In the genomic region with DNA sequence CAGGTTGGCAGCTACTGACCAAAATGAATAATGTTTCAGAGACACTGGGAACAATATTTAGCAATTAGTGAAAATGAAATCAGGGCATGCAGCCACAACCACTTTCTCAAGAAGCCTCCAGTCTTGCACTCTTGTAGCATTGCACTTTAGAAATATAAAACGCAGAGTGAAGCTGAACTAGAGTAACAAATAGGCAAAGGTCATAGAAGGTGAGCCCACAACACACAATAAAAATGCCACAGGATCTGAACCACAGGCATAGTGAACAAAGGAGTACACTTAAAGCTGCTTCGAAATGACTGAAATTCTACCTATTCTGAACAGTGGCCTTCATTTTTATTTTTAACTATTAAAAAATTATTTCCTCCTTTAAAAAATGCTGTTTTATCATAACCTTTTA, we compare ENCODE assay signal across 17 cellular contexts. TPM values are rescaled to one million over a fixed set of nuclear protein-coding genes. Genes with fewer than 3 reads are reported as not detected.
DNase-seq lines count a peak whose midpoint lies in the region; ATAC-seq and TF ChIP-seq lines count a peak whose summit lies in the region.
"Had no signal": no experiment of that assay in that cellular context is flagged by ENCODE, and none has a peak within 500 bp of the region (broad histone marks: within the 10 kb centered on the region; RNA-seq: fewer than 3 reads in every experiment).

No MANE protein-coding gene starts in this region.

- CTCF ChIA-PET in CD8-positive, alpha-beta T cell (lab: Charles Lee), result interaction anchor here (0.6 to 8.7 kb wide), 34 partner anchors 8 to 1008 kb away, joined by 3 to 105 read pairs (median 4); a partner anchor contains a TSS

- no peak for DNase-seq in CD8-positive, alpha-beta T cell
- DNase-seq in activated naive CD8-positive, alpha-beta T cell treated with anti-CD3 and anti-CD28 coated beads, Interleukin-2, amount 10 ng/mL, durations not matched to agents 7 days and 5 days, result no peak
- DNase-seq in trophoblast cell (no peak), tibial artery (no peak), GM10266 (ENCODE audit: extremely low spot score) (no peak)
- DNase-seq: left colon; Peyer's patch; stimulated activated CD4-positive, alpha-beta T cell treated with anti-CD3 and anti-CD28 coated beads, Interleukin-1b, Interleukin-23, amount 100 ng/mL, for 48 hours; T1000; thyroid gland had no signal

- H2AK5ac ChIP-seq in trophoblast cell (ENCODE audit: low read length), result no peak overlapping the region

- intact Hi-C loops in CD8-positive, alpha-beta T cell (cut with DNase I, micrococcal nuclease), result loop anchor here (1.0 to 10.0 kb wide), 7 partner anchors 163 to 1204 kb away; no protein-coding TSS in a partner anchor
- intact Hi-C loops in tibial artery (cut with DNase I; ENCODE audit: low total_unique reads), result loop anchor here (2.0 to 10.0 kb wide), 2 partner anchors 212 to 686 kb away; a partner anchor contains a TSS

- no peak overlapping the region for H2BK12ac ChIP-seq in trophoblast cell (ENCODE audit: low read length)

- H2AFZ ChIP-seq in trophoblast cell (ENCODE audit: insufficient read depth, low read length, poor library complexity), result no peak overlapping the region

- peaks cover 10% of the 10 kb centered on the region for H3K79me1 ChIP-seq in trophoblast cell (ENCODE audit: low read length)

- H4K91ac ChIP-seq in trophoblast cell (ENCODE audit: low read depth, low read length), result peak overlapping the region; percentile 64

- H3K36me3 Mint-ChIP-seq in CD8-positive, alpha-beta T cell, result no peaks in the 10 kb centered on the region
- H3K36me3 Mint-ChIP-seq in activated naive CD8-positive, alpha-beta T cell treated with anti-CD3 and anti-CD28 coated beads, Interleukin-2, amount 10 ng/mL, durations not matched to agents 7 days and 5 days, result peaks cover 1% of the 10 kb centered on the region
- H3K36me3 Mint-ChIP-seq: stimulated activated memory B cell treated with anti-CD40 and anti-IgM and Interleukin-4, amounts not matched to agents 10 μg/mL and 1 μg/mL and 100 μg/mL, for 72 hours had no signal

- peaks cover 39% of the 10 kb centered on the region for H3K4me1 Mint-ChIP-seq in CD8-positive, alpha-beta T cell (ENCODE audit: low read depth)
- peaks cover 15% of the 10 kb centered on the region for H3K4me1 Mint-ChIP-seq in activated naive CD8-positive, alpha-beta T cell treated with anti-CD3 and anti-CD28 coated beads, Interleukin-2, amount 10 ng/mL, durations not matched to agents 7 days and 5 days

- H3K4ac ChIP-seq in trophoblast cell (ENCODE audit: low read depth, low read length), result no peak overlapping the region

- H3K4me3 ChIP-seq in CD8-positive, alpha-beta T cell (ENCODE audit: low read depth, low read length), result no peak overlapping the region
- no peak overlapping the region for H3K4me3 ChIP-seq in trophoblast cell (ENCODE audit: low read depth, low read length)
- no peak overlapping the region for H3K4me3 ChIP-seq in tibial artery
- H3K4me3 ChIP-seq: Peyer's patch, SJSA1, thyroid gland had no signal

- peak overlapping the region; percentile 53 for H3K4me3 Mint-ChIP-seq in CD8-positive, alpha-beta T cell
- H3K4me3 Mint-ChIP-seq in activated naive CD8-positive, alpha-beta T cell treated with anti-CD3 and anti-CD28 coated beads, Interleukin-2, amount 10 ng/mL, durations not matched to agents 7 days and 5 days, result peak overlapping the region; percentile 23
- H3K4me3 Mint-ChIP-seq: neural crest cell; stimulated activated memory B cell treated with anti-CD40 and anti-IgM and Interleukin-4, amounts not matched to agents 10 μg/mL and 1 μg/mL and 100 μg/mL, for 72 hours had no signal

- no peak overlapping the region for H3K14ac ChIP-seq in trophoblast cell (ENCODE audit: low read length)

- ATAC-seq in CD8-positive, alpha-beta T cell, result peak; percentile 63
- ATAC-seq in activated naive CD8-positive, alpha-beta T cell treated with anti-CD3 and anti-CD28 coated beads, Interleukin-2, amount 10 ng/mL, durations not matched to agents 7 days and 5 days (ENCODE audit: low read depth), result peak; percentile 39
- no peak for ATAC-seq in HG03521 (IDR thresholded peaks at IDR 0.05; ENCODE audit: unreplicated experiment)

- peak overlapping the region; percentile 45 for H2BK120ac ChIP-seq in trophoblast cell (ENCODE audit: insufficient read depth, low read length, poor library complexity)

- H4K8ac ChIP-seq in trophoblast cell (ENCODE audit: low read depth, low read length), result no peak overlapping the region

- no peak overlapping the region for H4K12ac ChIP-seq in trophoblast cell (ENCODE audit: low read depth, low read length)

- TF ChIP-seq CTCF in CD8-positive, alpha-beta T cell (IDR thresholded peaks at IDR 0.05), result no peak
- TF ChIP-seq CTCF in tibial artery (IDR thresholded peaks at IDR 0.05), result no peak
- no peak for TF ChIP-seq CTCF in GM10266 (IDR thresholded peaks at IDR 0.05; ENCODE audit: control insufficient read depth, insufficient read depth, low read depth, missing control alignments)

- H3K4me1 ChIP-seq in CD8-positive, alpha-beta T cell (ENCODE audit: insufficient read depth, low read length), result peaks cover 33% of the 10 kb centered on the region
- H3K4me1 ChIP-seq in trophoblast cell (ENCODE audit: control insufficient read depth in 1 of 2, insufficient read depth in 2 of 2, low read length in 2 of 2) (peaks cover 6 to 11% of the 10 kb centered on the region in 2 experiments), tibial artery (peaks cover 0 to 5% (median 0%) of the 10 kb centered on the region in 4 donors)
- H3K4me1 ChIP-seq: thyroid gland had no signal

- no peaks in the 10 kb centered on the region for H3K27me3 Mint-ChIP-seq in CD8-positive, alpha-beta T cell (ENCODE audit: low read depth)
- no peaks in the 10 kb centered on the region for H3K27me3 Mint-ChIP-seq in activated naive CD8-positive, alpha-beta T cell treated with anti-CD3 and anti-CD28 coated beads, Interleukin-2, amount 10 ng/mL, durations not matched to agents 7 days and 5 days
- H3K27me3 Mint-ChIP-seq: progenitor cell of endocrine pancreas; stimulated activated memory B cell treated with anti-CD40 and anti-IgM and Interleukin-4, amounts not matched to agents 10 μg/mL and 1 μg/mL and 100 μg/mL, for 72 hours had no signal

- H3K36me3 ChIP-seq in CD8-positive, alpha-beta T cell (ENCODE audit: insufficient read depth, low read length), result no peaks in the 10 kb centered on the region
- H3K36me3 ChIP-seq in KOPT-K1 (ENCODE audit: insufficient read depth, low read length) (no peaks in the 10 kb centered on the region), trophoblast cell (ENCODE audit: control insufficient read depth in 1 of 2, insufficient read depth in 2 of 2, low read length in 2 of 2) (no peaks in the 10 kb centered on the region), tibial artery (peaks cover 0 to 6% (median 0%) of the 10 kb centered on the region in 3 donors)
- H3K36me3 ChIP-seq: Peyer's patch, SJSA1, thyroid gland had no signal

- POLR2A ChIA-PET in CD8-positive, alpha-beta T cell (lab: Charles Lee), result interaction anchor here (0.9 to 2.5 kb wide), 7 partner anchors 24 to 1008 kb away, joined by 3 to 36 read pairs (median 4); a partner anchor contains a TSS
- POLR2A ChIA-PET in activated naive CD8-positive, alpha-beta T cell treated with anti-CD3 and anti-CD28 coated beads, Interleukin-2, amount 10 ng/mL, durations not matched to agents 7 days and 5 days (lab: Charles Lee), result interaction anchor here (1.1 to 2.8 kb wide), 3 partner anchors 24 to 351 kb away, joined by 4 to 17 read pairs (median 15); a partner anchor contains a TSS

- H3K23ac ChIP-seq in trophoblast cell (ENCODE audit: low read length), result no peak overlapping the region

- no peak overlapping the region for H3K4me2 ChIP-seq in trophoblast cell (ENCODE audit: low read length)

- H3K79me2 ChIP-seq in trophoblast cell (ENCODE audit: control insufficient read depth, insufficient read depth, low read length, poor library complexity), result peaks cover 3% of the 10 kb centered on the region

- WGBS in trophoblast cell (ENCODE audit: extremely low coverage, insufficient coverage, insufficient read length), result no CpG with 5 or more reads among the region's 2 CpGs

- no peaks in the 10 kb centered on the region for H3K27me3 ChIP-seq in CD8-positive, alpha-beta T cell (ENCODE audit: insufficient read depth, low read length)
- H3K27me3 ChIP-seq in trophoblast cell (ENCODE audit: insufficient read depth, low read length), result no peaks in the 10 kb centered on the region
- H3K27me3 ChIP-seq in tibial artery, result no peaks in the 10 kb centered on the region
- H3K27me3 ChIP-seq: Peyer's patch, SJSA1, thyroid gland had no signal

- no peak overlapping the region for H3K18ac ChIP-seq in trophoblast cell (ENCODE audit: low read length)

- no peak overlapping the region for H3K27ac ChIP-seq in CD8-positive, alpha-beta T cell (ENCODE audit: low read depth, low read length)
- peak overlapping the region; percentile 49 for H3K27ac ChIP-seq in KOPT-K1 (ENCODE audit: low read depth, low read length, poor library complexity, severe bottlenecking)
- peak overlapping the region; percentile 16 for H3K27ac ChIP-seq in trophoblast cell (ENCODE audit: low read depth, low read length)
- H3K27ac ChIP-seq in tibial artery, result no peak overlapping the region
- H3K27ac ChIP-seq: Peyer's patch, SJSA1, thyroid gland had no signal

- H3K9me3 ChIP-seq in CD8-positive, alpha-beta T cell (ENCODE audit: low read length), result no peaks in the 10 kb centered on the region
- no peaks in the 10 kb centered on the region for H3K9me3 ChIP-seq in KOPT-K1 (ENCODE audit: insufficient read depth, low read length, poor library complexity, severe bottlenecking)
- H3K9me3 ChIP-seq in trophoblast cell (ENCODE audit: insufficient read depth, low read depth, low read length), result no peaks in the 10 kb centered on the region
- H3K9me3 ChIP-seq in tibial artery, result no peaks in the 10 kb centered on the region
- H3K9me3 ChIP-seq: Peyer's patch, SJSA1, thyroid gland had no signal

- peak overlapping the region; percentile 93 for H3K27ac Mint-ChIP-seq in CD8-positive, alpha-beta T cell
- H3K27ac Mint-ChIP-seq in activated naive CD8-positive, alpha-beta T cell treated with anti-CD3 and anti-CD28 coated beads, Interleukin-2, amount 10 ng/mL, durations not matched to agents 7 days and 5 days, result peak overlapping the region; percentile 84
- H3K27ac Mint-ChIP-seq: stimulated activated memory B cell treated with anti-CD40 and anti-IgM and Interleukin-4, amounts not matched to agents 10 μg/mL and 1 μg/mL and 100 μg/mL, for 72 hours had no signal

- H3K9ac ChIP-seq in trophoblast cell (ENCODE audit: low read length), result no peak overlapping the region

- H3K9me3 Mint-ChIP-seq in CD8-positive, alpha-beta T cell, result no peaks in the 10 kb centered on the region
- no peaks in the 10 kb centered on the region for H3K9me3 Mint-ChIP-seq in activated naive CD8-positive, alpha-beta T cell treated with anti-CD3 and anti-CD28 coated beads, Interleukin-2, amount 10 ng/mL, durations not matched to agents 7 days and 5 days
- H3K9me3 Mint-ChIP-seq: neural crest cell; stimulated activated memory B cell treated with anti-CD40 and anti-IgM and Interleukin-4, amounts not matched to agents 10 μg/mL and 1 μg/mL and 100 μg/mL, for 72 hours had no signal

- H2BK5ac ChIP-seq in trophoblast cell (ENCODE audit: low read depth, low read length, poor library complexity), result no peak overlapping the region

RNA-seq across cellular contexts. Expression of a gene that starts 25.0 kb away (rescaled TPM):
- total RNA-seq in CD8-positive, alpha-beta T cell, result not detected
- total RNA-seq in activated naive CD8-positive, alpha-beta T cell treated with anti-CD3 and anti-CD28 coated beads, Interleukin-2, amount 10 ng/mL, durations not matched to agents 7 days and 5 days, result not detected
- polyA plus RNA-seq in trophoblast cell (2013), result not detected in 2 replicates
- total RNA-seq: bronchial epithelial cell, neural crest cell, progenitor cell of endocrine pancreas had no signal

RNA-seq across cellular contexts. Expression of a gene that starts 32.3 kb away (rescaled TPM):
- under 1 TPM in 1 of 2 experiments, not detected in 1; 0.33 TPM for total RNA-seq in CD8-positive, alpha-beta T cell
- total RNA-seq in activated naive CD8-positive, alpha-beta T cell treated with anti-CD3 and anti-CD28 coated beads, Interleukin-2, amount 10 ng/mL, durations not matched to agents 7 days and 5 days, result 1 to 10 TPM in 1 of 2 experiments, under 1 TPM in 1; 0.55 to 1.4 TPM
- 3.4 and 3.6 TPM in 2 replicates for polyA plus RNA-seq in trophoblast cell (2013)
- total RNA-seq: bronchial epithelial cell had no signal

Comparison
In these comparisons a context has a peak if more than half of its experiments do, and no peak if none do; other contexts are left out.
1. H3K27ac ChIP-seq: peak in KOPT-K1 (single experiment) and trophoblast cell (single experiment); none in CD8-positive, alpha-beta T cell (single experiment) and tibial artery (0 of 2).